In genomic region chr5:10649518-10650410, GRCh38 we compare ENCODE assay signal across 19 cellular contexts.
DNase-seq lines count a peak whose midpoint lies in the region; ATAC-seq and TF ChIP-seq lines count a peak whose summit lies in the region.
"Had no signal": no experiment of that assay in that cellular context is flagged by ENCODE, and none has a peak within 500 bp of the region (broad histone marks: within the 10 kb centered on the region; RNA-seq: fewer than 3 reads in every experiment).

No MANE protein-coding gene starts in this region.

- intact Hi-C loops in Calu3 (cut with micrococcal nuclease; ENCODE audit: unreplicated experiment): no loop called here

- no peak overlapping the region for H3K4me3 Mint-ChIP-seq in stimulated activated memory B cell treated with anti-CD40 and anti-IgM and Interleukin-4, amounts not matched to agents 10 μg/mL and 1 μg/mL and 100 μg/mL, for 72 hours
- no peak overlapping the region for H3K4me3 Mint-ChIP-seq in Calu3 (ENCODE audit: low read depth, unreplicated experiment)
- H3K4me3 Mint-ChIP-seq: effector memory CD8-positive, alpha-beta T cell; neural progenitor cell had no signal

- DNase-seq in activated CD4-positive, CD25-positive, alpha-beta regulatory T cell treated with anti-CD3 and anti-CD28 coated beads, Interleukin-2, amount 50 U/mL, for 72 hours: peak; percentile 26
- DNase-seq in astrocyte of the spinal cord (ENCODE audit: low read depth, low spot score) (peak; percentile 39), iPS-NIHi7 (ENCODE audit: extremely low spot score) (peak; percentile 53), Calu3 (no peak)
- DNase-seq: C1 segment of cervical spinal cord; central memory CD4-positive, alpha-beta T cell; DMS153; effector memory CD8-positive, alpha-beta T cell; NCI-H526 treated with DMSO at 0.1 percent for 48 hours; OCI-M1; SJCRH30 had no signal

- BruUV-seq in Calu3 (replicated peaks; lab: Mats Ljungman, UMichigan): no TSS peak

- peaks cover 83% of the 10 kb centered on the region for H3K36me3 Mint-ChIP-seq in stimulated activated memory B cell treated with anti-CD40 and anti-IgM and Interleukin-4, amounts not matched to agents 10 μg/mL and 1 μg/mL and 100 μg/mL, for 72 hours
- no peaks in the 10 kb centered on the region for H3K36me3 Mint-ChIP-seq in Calu3 (ENCODE audit: insufficient read depth, unreplicated experiment)

- H3K9me3 Mint-ChIP-seq in stimulated activated memory B cell treated with anti-CD40 and anti-IgM and Interleukin-4, amounts not matched to agents 10 μg/mL and 1 μg/mL and 100 μg/mL, for 72 hours: no peaks in the 10 kb centered on the region
- H3K9me3 Mint-ChIP-seq in Calu3 (ENCODE audit: low read depth, unreplicated experiment): no peaks in the 10 kb centered on the region
- H3K9me3 Mint-ChIP-seq: activated T-helper 2 cell treated with anti-CD3 and anti-CD28 coated beads, Interferon-gamma antibody, Interleukin-2, Interleukin-4, amounts not matched to agents 10 μg/mL and 5 μg/mL and 100 μg/mL, durations not matched to agents 14 hours and 24 hours and 36 hours; effector memory CD8-positive, alpha-beta T cell had no signal

- no peak for ATAC-seq in activated CD4-positive, CD25-positive, alpha-beta regulatory T cell treated with anti-CD3 and anti-CD28 coated beads, Interleukin-2, amount 50 U/mL, for 24 hours
- ATAC-seq in stimulated activated memory B cell treated with anti-CD40 and anti-IgM and Interleukin-4, amounts not matched to agents 10 μg/mL and 1 μg/mL and 100 μg/mL, for 72 hours: peak; percentile 60
- ATAC-seq in HG03159 (IDR thresholded peaks at IDR 0.05; ENCODE audit: unreplicated experiment) (no peak), HG03108 (IDR thresholded peaks at IDR 0.05; ENCODE audit: unreplicated experiment) (no peak)
- ATAC-seq: effector memory CD8-positive, alpha-beta T cell had no signal

- in situ Hi-C loops in astrocyte of the spinal cord (cut with HindIII; ENCODE audit: low sequenced_read_pairs): no loop called here

- peaks cover 35% of the 10 kb centered on the region for H3K4me1 Mint-ChIP-seq in stimulated activated memory B cell treated with anti-CD40 and anti-IgM and Interleukin-4, amounts not matched to agents 10 μg/mL and 1 μg/mL and 100 μg/mL, for 72 hours
- H3K4me1 Mint-ChIP-seq in Calu3 (ENCODE audit: low read depth, unreplicated experiment): no peaks in the 10 kb centered on the region

- no peak overlapping the region for H3K27ac Mint-ChIP-seq in stimulated activated memory B cell treated with anti-CD40 and anti-IgM and Interleukin-4, amounts not matched to agents 10 μg/mL and 1 μg/mL and 100 μg/mL, for 72 hours
- H3K27ac Mint-ChIP-seq in Calu3 (ENCODE audit: unreplicated experiment): no peak overlapping the region
- H3K27ac Mint-ChIP-seq: activated T-helper 2 cell treated with anti-CD3 and anti-CD28 coated beads, Interferon-gamma antibody, Interleukin-2, Interleukin-4, amounts not matched to agents 10 μg/mL and 5 μg/mL and 100 μg/mL, durations not matched to agents 14 hours and 24 hours and 36 hours; effector memory CD8-positive, alpha-beta T cell; neural progenitor cell had no signal

- no peaks in the 10 kb centered on the region for H3K27me3 Mint-ChIP-seq in stimulated activated memory B cell treated with anti-CD40 and anti-IgM and Interleukin-4, amounts not matched to agents 10 μg/mL and 1 μg/mL and 100 μg/mL, for 72 hours
- H3K27me3 Mint-ChIP-seq in Calu3 (ENCODE audit: unreplicated experiment): no peaks in the 10 kb centered on the region
- H3K27me3 Mint-ChIP-seq: effector memory CD8-positive, alpha-beta T cell had no signal

- H3K4me3 ChIP-seq in astrocyte of the spinal cord (ENCODE audit: low read depth, low read length): no peak overlapping the region
- H3K4me3 ChIP-seq: HAP-1, hepatocyte, neural progenitor cell, SJCRH30 had no signal

- no peak for TF ChIP-seq CTCF in astrocyte of the spinal cord (IDR thresholded peaks at IDR 0.05; ENCODE audit: low read depth, low read length)
- no peak for TF ChIP-seq CTCF in Calu3 (IDR thresholded peaks at IDR 0.05; ENCODE audit: unreplicated experiment)

- CTCF ChIA-PET in Calu3 (lab: Charles Lee): no interaction called here
